15 cellular contexts compared by ENCODE assay signal in genomic region chr6:114051031-114051430, GRCh38.
"Had no signal": no experiment of that assay in that cellular context is flagged by ENCODE, and none has a peak within 500 bp of the region (broad histone marks: within the 10 kb centered on the region; RNA-seq: fewer than 3 reads in every experiment).

No MANE protein-coding gene starts in this region.

- H3K4me1 ChIP-seq: adrenal gland, colonic mucosa, esophagus muscularis mucosa, right atrium auricular region, thyroid gland, uterus had no signal

- ATAC-seq: stimulated activated naive B cell treated with anti-CD40 and anti-IgM and Interleukin-4, amounts not matched to agents 10 μg/mL and 1 μg/mL and 100 μg/mL, for 72 hours; WTC11 had no signal

- H3K27ac ChIP-seq: adrenal gland, colonic mucosa, esophagus muscularis mucosa, right atrium auricular region, thyroid gland, uterus had no signal

- H3K4me3 ChIP-seq: adrenal gland, colonic mucosa, esophagus muscularis mucosa, right atrium auricular region, thyroid gland, uterus had no signal

- H3K27me3 ChIP-seq: adrenal gland, colonic mucosa, esophagus muscularis mucosa, right atrium auricular region, thyroid gland, uterus had no signal

- H3K9me3 ChIP-seq: adrenal gland, colonic mucosa, esophagus muscularis mucosa, right atrium auricular region, thyroid gland, uterus had no signal

- DNase-seq: activated CD4-positive, alpha-beta memory T cell treated with anti-CD3 and anti-CD28 coated beads, Interleukin-2, amount 10 ng/mL, durations not matched to agents 7 days and 5 days; activated CD4-positive, alpha-beta T cell treated with anti-CD3 and anti-CD28 coated beads for 4 hours; activated T-cell treated with anti-CD3 and anti-CD28 coated beads, Interleukin-2, amount 50 U/mL, for 24 hours; adrenal gland; central memory CD4-positive, alpha-beta T cell; colonic mucosa; nephron progenitor cell; occipital lobe; stimulated activated CD4-positive, alpha-beta T cell treated with anti-CD3 and anti-CD28 coated beads, Interleukin-4, amount 100 ng/mL, for 1 hour; stimulated activated naive B cell treated with anti-CD40 and anti-IgM and Interleukin-4, amounts not matched to agents 10 μg/mL and 1 μg/mL and 100 μg/mL, for 72 hours; thyroid gland; uterus had no signal

- H3K36me3 ChIP-seq: adrenal gland, colonic mucosa, esophagus muscularis mucosa, right atrium auricular region, thyroid gland, uterus had no signal
